ENCODE assay signal across 16 cellular contexts in genomic region chr17:68239967-68240366, GRCh38. TPM values are rescaled to one million over a fixed set of nuclear protein-coding genes. Genes with fewer than 3 reads are reported as not detected.
A peak's percentile ranks its signal among the peaks of the same experiment; 100 is the strongest.
DNase-seq lines count a peak whose midpoint lies in the region; ATAC-seq and FAIRE-seq lines count a peak whose summit lies in the region.
"Had no signal": no experiment of that assay in that cellular context is flagged by ENCODE, and none has a peak within 500 bp of the region (broad histone marks: within the 10 kb centered on the region; RNA-seq: fewer than 3 reads in every experiment).

No MANE protein-coding gene starts in this region.

- H3K4me1 Mint-ChIP-seq in CD4-positive, alpha-beta memory T cell = peaks cover 49 to 65% (median 54%) of the 10 kb centered on the region in 4 donors
- H3K4me1 Mint-ChIP-seq in activated CD8-positive, alpha-beta T cell treated with anti-CD3 and anti-CD28 coated beads, Interleukin-2, amount 10 ng/mL, durations not matched to agents 7 days and 5 days (ENCODE audit: low read depth) = peaks cover 51% of the 10 kb centered on the region
- peaks cover 33 to 58% (median 45%) of the 10 kb centered on the region in 7 donors for H3K4me1 Mint-ChIP-seq in naive thymus-derived CD4-positive, alpha-beta T cell

- peak overlapping the region; percentile 92 to 100 (median 97) for H3K27ac Mint-ChIP-seq in CD4-positive, alpha-beta memory T cell
- peak overlapping the region; percentile 98 for H3K27ac Mint-ChIP-seq in activated CD8-positive, alpha-beta T cell treated with anti-CD3 and anti-CD28 coated beads, Interleukin-2, amount 10 ng/mL, durations not matched to agents 7 days and 5 days
- H3K27ac Mint-ChIP-seq in naive thymus-derived CD4-positive, alpha-beta T cell = peak overlapping the region; percentile 86 to 99 (median 97)

- no peaks in the 10 kb centered on the region for H3K36me3 ChIP-seq in CD4-positive, alpha-beta memory T cell (ENCODE audit: insufficient read depth, low read length)
- H3K36me3 ChIP-seq in naive thymus-derived CD4-positive, alpha-beta T cell (ENCODE audit: control insufficient read depth in 2 of 3, insufficient read depth in 3 of 3, low read length in 3 of 3) = no peaks in the 10 kb centered on the region
- H3K36me3 ChIP-seq: left lung, tibial nerve had no signal

- peak overlapping the region in 1 of 2 donors; percentile 5 for H3K4me3 ChIP-seq in CD4-positive, alpha-beta memory T cell (ENCODE audit: low read length in 2 of 2)
- no peak overlapping the region for H3K4me3 ChIP-seq in naive thymus-derived CD4-positive, alpha-beta T cell (ENCODE audit: low read length)
- H3K4me3 ChIP-seq: left lung, tibial nerve had no signal

- ATAC-seq in activated CD8-positive, alpha-beta T cell treated with anti-CD3 and anti-CD28 coated beads, Interleukin-2, amount 10 ng/mL, durations not matched to agents 7 days and 5 days = no peak
- ATAC-seq in naive thymus-derived CD4-positive, alpha-beta T cell = no peak
- ATAC-seq in GM21717 (IDR thresholded peaks at IDR 0.05; ENCODE audit: unreplicated experiment) = no peak
- ATAC-seq: foreskin keratinocyte, left lung had no signal

- POLR2A ChIA-PET in CD4-positive, alpha-beta memory T cell (lab: Charles Lee; ENCODE audit: partially characterized antibody) = interaction anchor here (3.9 to 4.5 kb wide), 2 partner anchors 8 to 34 kb away, joined by 47 to 106 read pairs; partner anchors contain the start of gene AMZ2
- POLR2A ChIA-PET in activated CD8-positive, alpha-beta T cell treated with anti-CD3 and anti-CD28 coated beads, Interleukin-2, amount 10 ng/mL, durations not matched to agents 7 days and 5 days (lab: Charles Lee) = interaction anchor here (0.6 kb wide), 1 partner anchor 8 kb away, joined by 3 read pairs; the partner anchor contains the start of gene AMZ2
- POLR2A ChIA-PET in naive thymus-derived CD4-positive, alpha-beta T cell (lab: Charles Lee) = interaction anchor here (1.2 to 4.5 kb wide), 2 partner anchors 8 to 220 kb away, joined by 3 to 57 read pairs; partner anchors contain the start of gene AMZ2

- H3K9me3 Mint-ChIP-seq in CD4-positive, alpha-beta memory T cell = no peaks in the 10 kb centered on the region
- H3K9me3 Mint-ChIP-seq in activated CD8-positive, alpha-beta T cell treated with anti-CD3 and anti-CD28 coated beads, Interleukin-2, amount 10 ng/mL, durations not matched to agents 7 days and 5 days (ENCODE audit: insufficient read depth) = no peaks in the 10 kb centered on the region
- no peaks in the 10 kb centered on the region for H3K9me3 Mint-ChIP-seq in naive thymus-derived CD4-positive, alpha-beta T cell

- CTCF ChIA-PET in CD4-positive, alpha-beta memory T cell (lab: Charles Lee; ENCODE audit: partially characterized antibody) = no interaction called here
- CTCF ChIA-PET in activated CD8-positive, alpha-beta T cell treated with anti-CD3 and anti-CD28 coated beads, Interleukin-2, amount 10 ng/mL, durations not matched to agents 7 days and 5 days (lab: Charles Lee) = no interaction called here
- CTCF ChIA-PET in naive thymus-derived CD4-positive, alpha-beta T cell (lab: Charles Lee) = no interaction called here

- peak; percentile 47 for FAIRE-seq in GM19239 (lab: Jason Lieb, UNC)
- FAIRE-seq: endothelial cell of umbilical vein had no signal

- H3K9me3 ChIP-seq in CD4-positive, alpha-beta memory T cell (ENCODE audit: control insufficient read depth in 1 of 2, low read length in 2 of 2) = no peaks in the 10 kb centered on the region
- no peaks in the 10 kb centered on the region for H3K9me3 ChIP-seq in naive thymus-derived CD4-positive, alpha-beta T cell (ENCODE audit: control insufficient read depth in 2 of 3, low read length in 3 of 3)
- H3K9me3 ChIP-seq: left lung, tibial nerve had no signal

- no peaks in the 10 kb centered on the region for H3K27me3 Mint-ChIP-seq in CD4-positive, alpha-beta memory T cell
- H3K27me3 Mint-ChIP-seq in activated CD8-positive, alpha-beta T cell treated with anti-CD3 and anti-CD28 coated beads, Interleukin-2, amount 10 ng/mL, durations not matched to agents 7 days and 5 days (ENCODE audit: low read depth) = no peaks in the 10 kb centered on the region
- H3K27me3 Mint-ChIP-seq in naive thymus-derived CD4-positive, alpha-beta T cell = no peaks in the 10 kb centered on the region

- no peak for DNase-seq in CD4-positive, alpha-beta memory T cell
- DNase-seq in GM19239 (ENCODE audit: insufficient read length, low spot score) = no peak
- no peak for DNase-seq in activated CD8-positive, alpha-beta T cell treated with anti-CD3 and anti-CD28 coated beads, Interleukin-2, amount 10 ng/mL, durations not matched to agents 7 days and 5 days
- DNase-seq in naive thymus-derived CD4-positive, alpha-beta T cell = no peak
- no peak for DNase-seq in amygdala (lab: John Stamatoyannopoulos, UW)
- DNase-seq in AG20443 (ENCODE audit: low spot score) = no peak
- DNase-seq: foreskin keratinocyte; left lung; NCI-H1105 treated with DMSO at 0.1 percent for 48 hours; NCI-H2171; NCI-H774; stimulated activated CD4-positive, alpha-beta T cell treated with anti-CD3 and anti-CD28 coated beads, Interleukin-4, amount 100 ng/mL, for 24 hours; stimulated activated CD8-positive, alpha-beta memory T cell treated with anti-CD3 and anti-CD28 coated beads, Interleukin-4, amount 100 ng/mL, for 48 hours had no signal

- peaks cover 53% of the 10 kb centered on the region for H3K4me1 ChIP-seq in CD4-positive, alpha-beta memory T cell (ENCODE audit: insufficient read depth, low read length)
- H3K4me1 ChIP-seq in naive thymus-derived CD4-positive, alpha-beta T cell (ENCODE audit: control insufficient read depth in 2 of 2, insufficient read depth in 2 of 2, low read length in 2 of 2) = peaks cover 21 to 52% of the 10 kb centered on the region in 2 donors
- H3K4me1 ChIP-seq: foreskin keratinocyte had no signal

- intact Hi-C loops in CD4-positive, alpha-beta memory T cell (cut with micrococcal nuclease) = loop anchor here (2.0 kb wide), 1 partner anchor 35 kb away; no protein-coding TSS in a partner anchor
- intact Hi-C loops in naive thymus-derived CD4-positive, alpha-beta T cell (cut with micrococcal nuclease) = loop anchor here (2.0 kb wide), 3 partner anchors 35 to 217 kb away; partner anchors contain the start of genes ARSG (in 1 of the 2), SLC16A6 (in 1 of the 2) and WIPI1 (in 1 of the 2)

- H3K36me3 Mint-ChIP-seq in CD4-positive, alpha-beta memory T cell = peaks cover 2 to 4% of the 10 kb centered on the region in 2 donors
- peaks cover 10% of the 10 kb centered on the region for H3K36me3 Mint-ChIP-seq in activated CD8-positive, alpha-beta T cell treated with anti-CD3 and anti-CD28 coated beads, Interleukin-2, amount 10 ng/mL, durations not matched to agents 7 days and 5 days (ENCODE audit: low read depth)
- H3K36me3 Mint-ChIP-seq in naive thymus-derived CD4-positive, alpha-beta T cell = peaks cover 0 to 13% (median 0%) of the 10 kb centered on the region in 5 donors

- peak overlapping the region; percentile 93 for H3K27ac ChIP-seq in CD4-positive, alpha-beta memory T cell (ENCODE audit: low read depth, low read length)
- peak overlapping the region; percentile 79 for H3K27ac ChIP-seq in naive thymus-derived CD4-positive, alpha-beta T cell (ENCODE audit: low read depth, low read length)
- H3K27ac ChIP-seq: foreskin keratinocyte, left lung had no signal

- H3K4me3 Mint-ChIP-seq in CD4-positive, alpha-beta memory T cell = peak overlapping the region in 7 of 8 donors; percentile 57 to 92 (median 85)
- peak overlapping the region; percentile 76 for H3K4me3 Mint-ChIP-seq in activated CD8-positive, alpha-beta T cell treated with anti-CD3 and anti-CD28 coated beads, Interleukin-2, amount 10 ng/mL, durations not matched to agents 7 days and 5 days
- H3K4me3 Mint-ChIP-seq in naive thymus-derived CD4-positive, alpha-beta T cell = peak overlapping the region in 4 of 10 donors; percentile 27 to 88 (median 70)

- no peaks in the 10 kb centered on the region for H3K27me3 ChIP-seq in CD4-positive, alpha-beta memory T cell (ENCODE audit: insufficient read depth, low read length)
- no peaks in the 10 kb centered on the region for H3K27me3 ChIP-seq in naive thymus-derived CD4-positive, alpha-beta T cell (ENCODE audit: control insufficient read depth in 2 of 2, insufficient read depth in 2 of 2, low read length in 2 of 2)
- H3K27me3 ChIP-seq: foreskin keratinocyte, left lung, tibial nerve had no signal

RNA-seq across cellular contexts. Expression of gene AMZ2, which starts 7.9 kb away (rescaled TPM):
- total RNA-seq in CD4-positive, alpha-beta memory T cell = 10 to 100 TPM; 66.1 to 81.2 TPM
- 100 to 1,000 TPM; 114 to 161 TPM for polyA plus RNA-seq in CD4-positive, alpha-beta memory T cell
- total RNA-seq in activated CD8-positive, alpha-beta T cell treated with anti-CD3 and anti-CD28 coated beads, Interleukin-2, amount 10 ng/mL, durations not matched to agents 7 days and 5 days = 10 to 100 TPM; 79.9 to 80.0 TPM
- 10 to 100 TPM; 47.6 to 85.5 (median 73.8) TPM for total RNA-seq in naive thymus-derived CD4-positive, alpha-beta T cell
- 100 to 1,000 TPM in 1 of 2 donors, 10 to 100 TPM in 1; 98.4 to 103 TPM for polyA plus RNA-seq in naive thymus-derived CD4-positive, alpha-beta T cell

RNA-seq across cellular contexts. Expression of gene SLC16A6, which starts 51.0 kb away (rescaled TPM):
- 1 to 10 TPM; 6.9 to 7.4 TPM for total RNA-seq in CD4-positive, alpha-beta memory T cell
- 1 to 10 TPM; 1.7 to 2.0 TPM for polyA plus RNA-seq in CD4-positive, alpha-beta memory T cell
- 1 to 10 TPM; 6.9 to 7.1 TPM for total RNA-seq in activated CD8-positive, alpha-beta T cell treated with anti-CD3 and anti-CD28 coated beads, Interleukin-2, amount 10 ng/mL, durations not matched to agents 7 days and 5 days
- 10 to 100 TPM in 1 of 5 experiments, 1 to 10 TPM in 4; 4.0 to 12.5 (median 6.8) TPM for total RNA-seq in naive thymus-derived CD4-positive, alpha-beta T cell
- polyA plus RNA-seq in naive thymus-derived CD4-positive, alpha-beta T cell = 1 to 10 TPM in 1 of 2 donors, under 1 TPM in 1; 0.74 to 1.1 TPM
- total RNA-seq: foreskin keratinocyte had no signal
- polyA plus RNA-seq: foreskin keratinocyte had no signal

RNA-seq across cellular contexts. Expression of gene ARSG, which starts 51.3 kb away (rescaled TPM):
- 10 to 100 TPM; 13.6 to 19.1 TPM for total RNA-seq in CD4-positive, alpha-beta memory T cell
- 10 to 100 TPM; 10.4 to 12.6 TPM for polyA plus RNA-seq in CD4-positive, alpha-beta memory T cell
- total RNA-seq in activated CD8-positive, alpha-beta T cell treated with anti-CD3 and anti-CD28 coated beads, Interleukin-2, amount 10 ng/mL, durations not matched to agents 7 days and 5 days = 10 to 100 TPM in 1 of 2 experiments, 1 to 10 TPM in 1; 9.1 to 10.7 TPM
- 10 to 100 TPM in 4 of 5 experiments, 1 to 10 TPM in 1; 7.3 to 20.0 (median 13.2) TPM for total RNA-seq in naive thymus-derived CD4-positive, alpha-beta T cell
- 1 to 10 TPM; 7.9 to 8.5 TPM for polyA plus RNA-seq in naive thymus-derived CD4-positive, alpha-beta T cell
